Comparison of ENCODE assay signal across 8 cellular contexts in genomic region chr1:212413902-212414327, GRCh38. TPM values are rescaled to one million over a fixed set of nuclear protein-coding genes. Genes with fewer than 3 reads are reported as not detected.
DNase-seq lines count a peak whose midpoint lies in the region; ATAC-seq, FAIRE-seq and TF ChIP-seq lines count a peak whose summit lies in the region.

No MANE protein-coding gene starts in this region.

- H3K36me3 Mint-ChIP-seq in CD8-positive, alpha-beta memory T cell: peaks cover 9 to 37% (median 10%) of the 10 kb centered on the region in 3 donors
- H3K36me3 Mint-ChIP-seq in naive thymus-derived CD8-positive, alpha-beta T cell: peaks cover 10 to 30% (median 15%) of the 10 kb centered on the region in 3 donors

- H3K4me2 ChIP-seq in OCI-LY7 (ENCODE audit: low read length) (peak overlapping the region; percentile 85), H1 (ENCODE audit: insufficient read depth in 1 of 2, low read depth in 2 of 2, low read length in 2 of 2) (peak overlapping the region; percentile 83 to 85)

- 0 out of 2 replicates have a peak overlapping the region, but pooled peaks have one; percentile 2 for H2AK5ac ChIP-seq in H1 (ENCODE audit: low read depth, low read length)

- no peak overlapping the region for H3K14ac ChIP-seq in H1 (ENCODE audit: insufficient read length)

- H4K91ac ChIP-seq in H1 (replicated peaks; ENCODE audit: insufficient read length, low read length): no peak overlapping the region

- peaks cover 25% of the 10 kb centered on the region for H3K4me1 ChIP-seq in CD8-positive, alpha-beta memory T cell (ENCODE audit: insufficient read depth, low read length)
- peaks cover 29% of the 10 kb centered on the region for H3K4me1 ChIP-seq in OCI-LY7 (ENCODE audit: insufficient read depth, low read length, poor library complexity, severe bottlenecking)
- peaks cover 4 to 15% (median 9%) of the 10 kb centered on the region in 4 experiments; a peak in 6 of 7 replicates for H3K4me1 ChIP-seq in H1 (replicated peaks in 1 of 4; ENCODE audit: control insufficient read depth in 3 of 4, insufficient read depth in 4 of 4, low read length in 3 of 4)

- TF ChIP-seq CTCF in OCI-LY7 (conservative IDR thresholded peaks at IDR 0.05; ENCODE audit: low read length): no peak
- TF ChIP-seq CTCF in H1 (IDR thresholded peaks at IDR 0.05; ENCODE audit: control extremely low read depth in 1 of 3, insufficient read depth in 1 of 3, low read depth in 1 of 3, low read length in 3 of 3): no peak

- H3K79me2 ChIP-seq in OCI-LY7 (ENCODE audit: insufficient read depth, low read depth, low read length): peaks cover 18% of the 10 kb centered on the region; the same call in 1 of the 2 replicates
- peaks cover 0 to 14% of the 10 kb centered on the region in 2 experiments; a peak in 3 of 4 replicates for H3K79me2 ChIP-seq in H1 (ENCODE audit: control insufficient read depth in 1 of 2, insufficient read depth in 2 of 2, low read length in 2 of 2)

- POLR2A ChIA-PET in CD8-positive, alpha-beta memory T cell (lab: Charles Lee): interaction anchor here (0.6 kb wide), 1 partner anchor 128 kb away, joined by 3 read pairs; no protein-coding TSS in a partner anchor
- POLR2A ChIA-PET in OCI-LY7 (lab: Charles Lee) (interaction anchor here (0.6 to 1.2 kb wide), 2 partner anchors 17 to 63 kb away, joined by 4 to 5 read pairs; no protein-coding TSS in a partner anchor), H1 (lab: Charles Lee; ENCODE audit: partially characterized antibody) (interaction anchor here (1.2 kb wide), 1 partner anchor 42 kb away, joined by 3 read pairs; no protein-coding TSS in a partner anchor)
- POLR2A ChIA-PET in naive thymus-derived CD8-positive, alpha-beta T cell (lab: Charles Lee): interaction anchor here (1.2 to 1.3 kb wide), 2 partner anchors 43 to 128 kb away, joined by 3 to 12 read pairs; partner anchors contain the start of gene PPP2R5A

- TF ChIP-seq POLR2A in H1 (IDR thresholded peaks at IDR 0.05; ENCODE audit: control extremely low read depth in 1 of 2, low read depth in 2 of 2, low read length in 2 of 2): no peak

- WGBS in H1 (ENCODE audit: extremely low coverage in 1 of 2, insufficient coverage in 1 of 2, insufficient read length in 1 of 2, insufficient replicate concordance in 2 of 2, low coverage in 1 of 2, low lambda C conversion rate in 2 of 2, missing lambda C conversion rate in 1 of 2), 2 experiments: 9% methylated on average over 21 of the region's 21 CpGs; no CpG with 5 or more reads in 1 of the 2 experiments

- no peak overlapping the region for H2BK12ac ChIP-seq in H1 (ENCODE audit: low read depth, low read length)

- H3K36me3 ChIP-seq in CD8-positive, alpha-beta memory T cell (ENCODE audit: insufficient read depth, low read length): peaks cover 22% of the 10 kb centered on the region
- peaks cover 32% of the 10 kb centered on the region for H3K36me3 ChIP-seq in OCI-LY7 (ENCODE audit: insufficient read depth, low read length)
- H3K36me3 ChIP-seq in H1 (ENCODE audit: control insufficient read depth in 2 of 4, insufficient read depth in 4 of 4, low read length in 3 of 4): peaks cover 10 to 25% (median 20%) of the 10 kb centered on the region in 4 experiments

- peak overlapping the region; percentile 55 for H3K27ac ChIP-seq in CD8-positive, alpha-beta memory T cell (ENCODE audit: low read depth, low read length)
- no peak overlapping the region for H3K27ac ChIP-seq in OCI-LY7 (ENCODE audit: low read depth, low read length, poor library complexity, severe bottlenecking)
- no peak overlapping the region for H3K27ac ChIP-seq in H1 (ENCODE audit: low read depth, low read length)

- H3K23me2 ChIP-seq in H1 (ENCODE audit: low read depth, low read length): peaks cover 6% of the 10 kb centered on the region

- peak overlapping the region; percentile 90 for H3K4me3 ChIP-seq in CD8-positive, alpha-beta memory T cell (ENCODE audit: low read length)
- H3K4me3 ChIP-seq in OCI-LY7 (ENCODE audit: low read depth, low read length, poor library complexity, severe bottlenecking) (peak overlapping the region; percentile 78), H1 (ENCODE audit: extremely low read depth in 1 of 4, insufficient read depth in 2 of 4, low read depth in 3 of 4, low read length in 4 of 4) (peak overlapping the region; percentile 65 to 77 (median 73))

- H3K23ac ChIP-seq in H1 (ENCODE audit: insufficient read length): no peak overlapping the region

- no peak overlapping the region for H4K5ac ChIP-seq in H1 (ENCODE audit: insufficient read length, low read depth, low read length)

- H3K79me1 ChIP-seq in H1 (ENCODE audit: low read depth, low read length): peaks cover 9% of the 10 kb centered on the region; the same call in 1 of the 2 replicates

- no peaks in the 10 kb centered on the region for H3K27me3 ChIP-seq in CD8-positive, alpha-beta memory T cell (ENCODE audit: insufficient read depth, low read length, poor library complexity, severe bottlenecking)
- no peaks in the 10 kb centered on the region; a peak in 2 of 7 replicates for H3K27me3 ChIP-seq in H1 (replicated peaks in 1 of 4; ENCODE audit: control insufficient read depth in 3 of 4, extremely low read depth in 1 of 4, insufficient read depth in 3 of 4, low read length in 3 of 4)

- H2BK15ac ChIP-seq in H1 (ENCODE audit: low read length): no peak overlapping the region

- H3K9me3 Mint-ChIP-seq in CD8-positive, alpha-beta memory T cell: no peaks in the 10 kb centered on the region
- no peaks in the 10 kb centered on the region for H3K9me3 Mint-ChIP-seq in naive thymus-derived CD8-positive, alpha-beta T cell

- H3K9me3 ChIP-seq in CD8-positive, alpha-beta memory T cell (ENCODE audit: low read length): no peaks in the 10 kb centered on the region
- H3K9me3 ChIP-seq in OCI-LY7 (ENCODE audit: low read length) (no peaks in the 10 kb centered on the region), H1 (ENCODE audit: insufficient read depth in 2 of 2, low read depth in 1 of 2, low read length in 1 of 2) (no peaks in the 10 kb centered on the region)

- peaks cover 33 to 41% (median 36%) of the 10 kb centered on the region in 3 donors for H3K4me1 Mint-ChIP-seq in CD8-positive, alpha-beta memory T cell
- H3K4me1 Mint-ChIP-seq in naive thymus-derived CD8-positive, alpha-beta T cell: peaks cover 31 to 51% (median 48%) of the 10 kb centered on the region in 4 donors

- BruUV-seq in OCI-LY7 (replicated peaks; lab: Mats Ljungman, UMichigan): no TSS peak

- H4K20me1 ChIP-seq in OCI-LY7 (ENCODE audit: insufficient read depth, low read length) (peaks cover 6% of the 10 kb centered on the region; the same call in 1 of the 2 replicates), H1 (replicated peaks in 1 of 2; ENCODE audit: control insufficient read depth in 1 of 2, insufficient read depth in 2 of 2, low read length in 2 of 2) (peaks cover 0 to 16% of the 10 kb centered on the region in 2 experiments)

- no peak overlapping the region; the same call in 1 of the 2 replicates for H4K8ac ChIP-seq in H1 (ENCODE audit: extremely low read depth, insufficient read depth, low read length)

- no peak for FAIRE-seq in H1 (lab: Jason Lieb, UNC)

- no peak overlapping the region for H3K56ac ChIP-seq in H1 (replicated peaks; ENCODE audit: insufficient read length, low read depth, low read length)

- peak overlapping the region; percentile 90 to 98 (median 92) for H3K4me3 Mint-ChIP-seq in CD8-positive, alpha-beta memory T cell
- peak overlapping the region; percentile 83 to 100 (median 98) for H3K4me3 Mint-ChIP-seq in naive thymus-derived CD8-positive, alpha-beta T cell

- no peak overlapping the region; the same call in 1 of the 2 replicates for H3K18ac ChIP-seq in H1 (ENCODE audit: extremely low read depth, low read length)

- intact Hi-C loops in OCI-LY7 (cut with micrococcal nuclease; ENCODE audit: unreplicated experiment): no loop called here

- no peaks in the 10 kb centered on the region for H3K27me3 Mint-ChIP-seq in CD8-positive, alpha-beta memory T cell
- H3K27me3 Mint-ChIP-seq in naive thymus-derived CD8-positive, alpha-beta T cell: no peaks in the 10 kb centered on the region

- peak overlapping the region in 6 of 8 donors; percentile 67 to 97 (median 80) for H3K27ac Mint-ChIP-seq in CD8-positive, alpha-beta memory T cell
- H3K27ac Mint-ChIP-seq in naive thymus-derived CD8-positive, alpha-beta T cell: peak overlapping the region; percentile 68 to 96 (median 88)

- no peak overlapping the region for H2BK20ac ChIP-seq in H1 (ENCODE audit: low read length)

- H2AFZ ChIP-seq in OCI-LY7 (ENCODE audit: low read length) (peak overlapping the region; percentile 95; the same call in 1 of the 2 replicates), H1 (ENCODE audit: low read length) (peak overlapping the region; percentile 8; the same call in 1 of the 2 replicates)

- no peak overlapping the region for H2BK120ac ChIP-seq in H1 (replicated peaks; ENCODE audit: low read depth, low read length)

- H3K4ac ChIP-seq in H1 (replicated peaks; ENCODE audit: insufficient read length, low read depth, low read length): no peak overlapping the region

- no peak overlapping the region for H2BK5ac ChIP-seq in H1 (ENCODE audit: low read depth, low read length)

- CTCF ChIA-PET in CD8-positive, alpha-beta memory T cell (lab: Charles Lee): no interaction called here
- CTCF ChIA-PET in OCI-LY7 (lab: Charles Lee; ENCODE audit: unreplicated experiment): no interaction called here
- CTCF ChIA-PET in H1 (lab: Charles Lee; ENCODE audit: partially characterized antibody): interaction anchor here (1.0 to 2.2 kb wide), 3 partner anchors 13 to 63 kb away, joined by 3 to 18 read pairs (median 3); no protein-coding TSS in a partner anchor

- H3K9me2 ChIP-seq in OCI-LY7 (ENCODE audit: insufficient read depth, low read length): no peaks in the 10 kb centered on the region

- DNase-seq in CD8-positive, alpha-beta memory T cell: no peak
- DNase-seq in OCI-LY7 (ENCODE audit: low spot score) (no peak), H1 (ENCODE audit: low read depth in 1 of 2, low spot score in 2 of 2) (peak in 1 of 2 experiments; percentile 49), GM19240 (ENCODE audit: insufficient read length, low spot score) (no peak), COLO829 (ENCODE audit: low spot score) (no peak)
- DNase-seq in naive thymus-derived CD8-positive, alpha-beta T cell: no peak
- DNase-seq in effector CD8-positive, alpha-beta T cell (lab: John Stamatoyannopoulos, UW): no peak

- TF ChIP-seq EP300 in H1 (IDR thresholded peaks at IDR 0.05; ENCODE audit: borderline replicate concordance in 1 of 2, low read depth in 2 of 2, low read length in 2 of 2): no peak

- peak overlapping the region; percentile 56 to 66 (median 62) for H3K9ac ChIP-seq in H1 (replicated peaks in 1 of 4; ENCODE audit: extremely low read depth in 1 of 4, low read depth in 3 of 4, low read length in 3 of 4)

- ATAC-seq in GM21528 (IDR thresholded peaks at IDR 0.05; ENCODE audit: low FRiP score, unreplicated experiment): peak; percentile 13
- ATAC-seq in naive thymus-derived CD8-positive, alpha-beta T cell: no peak

- no peak for TF ChIP-seq RAD21 in H1 (IDR thresholded peaks at IDR 0.05 in 1 of 2, conservative IDR thresholded peaks at IDR 0.05 in 1 of 2; ENCODE audit: low read depth in 2 of 2, low read length in 2 of 2)

RNA-seq across cellular contexts. Expression of gene PACC1, which starts 0.8 kb away (rescaled TPM):
- total RNA-seq in CD8-positive, alpha-beta memory T cell: 10 to 100 TPM; 16.9 to 17.8 TPM
- 15.1 TPM for polyA plus RNA-seq in CD8-positive, alpha-beta memory T cell
- 23.6 and 30.8 TPM in 2 replicates for total RNA-seq in OCI-LY7 (2014; rRNA removed; shearing (Covaris generic))
- total RNA-seq in OCI-LY7 (2022): 15.7 and 17.3 TPM in 2 replicates
- total RNA-seq in H1 (2021; fragmentation: NEBNext Ultra II Directional; extraction: Animal tissue kit (Norgen Biotek cat#: 25700)): 16.7 and 18.8 TPM in 2 replicates
- 20.8 and 23.5 TPM in 2 replicates for polyA plus RNA-seq in H1 (2011; rRNA removed)
- 21.5 TPM for polyA plus RNA-seq in H1 (2011; cell fraction: cytosol; rRNA removed)
- 23.1 TPM for polyA plus RNA-seq in H1 (2011; cell fraction: nucleus; rRNA removed)
- polyA plus RNA-seq in H1 (2012, experiment 1 of 2): 10.6 to 17.3 TPM (median 14.4 TPM) in 4 replicates
- 9.3 TPM for polyA plus RNA-seq in H1 (2012, experiment 2 of 2)
- 14.9 TPM for polyA plus RNA-seq in H1 (2013, experiment 1 of 2)
- 16.5 TPM for polyA plus RNA-seq in H1 (2013, experiment 2 of 2)
- 37.6 and 48.3 TPM in 2 replicates for polyA minus RNA-seq in H1 (2011; rRNA and poly(A)+ RNA removed)
- 20.5 TPM for polyA minus RNA-seq in H1 (2011; cell fraction: cytosol; rRNA and poly(A)+ RNA removed)
- polyA minus RNA-seq in H1 (2011; cell fraction: nucleus; rRNA and poly(A)+ RNA removed): 28.2 TPM
- total RNA-seq in naive thymus-derived CD8-positive, alpha-beta T cell: 10 to 100 TPM; 13.3 to 15.5 TPM
- polyA plus RNA-seq in naive thymus-derived CD8-positive, alpha-beta T cell: 10 to 100 TPM in 1 of 3 donors, 1 to 10 TPM in 2; 8.0 to 10.5 (median 8.3) TPM

RNA-seq across cellular contexts. Expression of gene NENF, which starts 18.8 kb away (rescaled TPM):
- 10 to 100 TPM; 45.5 to 47.9 TPM for total RNA-seq in CD8-positive, alpha-beta memory T cell
- 49.9 TPM for polyA plus RNA-seq in CD8-positive, alpha-beta memory T cell
- 12.9 and 15.5 TPM in 2 replicates for total RNA-seq in OCI-LY7 (2014; rRNA removed; shearing (Covaris generic))
- 12.7 and 15.0 TPM in 2 replicates for total RNA-seq in OCI-LY7 (2022)
- total RNA-seq in H1 (2021; fragmentation: NEBNext Ultra II Directional; extraction: Animal tissue kit (Norgen Biotek cat#: 25700)): 27.0 and 28.5 TPM in 2 replicates
- 22.1 and 28.0 TPM in 2 replicates for polyA plus RNA-seq in H1 (2011; rRNA removed)
- polyA plus RNA-seq in H1 (2011; cell fraction: cytosol; rRNA removed): 23.4 TPM
- polyA plus RNA-seq in H1 (2011; cell fraction: nucleus; rRNA removed): 24.0 TPM
- polyA plus RNA-seq in H1 (2012, experiment 1 of 2): 35.4 to 45.5 TPM (median 38.2 TPM) in 4 replicates
- 38.7 TPM for polyA plus RNA-seq in H1 (2012, experiment 2 of 2)
- polyA plus RNA-seq in H1 (2013, experiment 1 of 2): 33.8 TPM
- 38.4 TPM for polyA plus RNA-seq in H1 (2013, experiment 2 of 2)
- 7.1 and 7.4 TPM in 2 replicates for polyA minus RNA-seq in H1 (2011; rRNA and poly(A)+ RNA removed)
- polyA minus RNA-seq in H1 (2011; cell fraction: cytosol; rRNA and poly(A)+ RNA removed): 9.5 TPM
- polyA minus RNA-seq in H1 (2011; cell fraction: nucleus; rRNA and poly(A)+ RNA removed): 8.0 TPM
- total RNA-seq in naive thymus-derived CD8-positive, alpha-beta T cell: 10 to 100 TPM; 21.5 to 25.1 TPM
- polyA plus RNA-seq in naive thymus-derived CD8-positive, alpha-beta T cell: 10 to 100 TPM; 35.9 to 68.0 (median 64.9) TPM
